8 cellular contexts compared by ENCODE assay signal in genomic region chr13:98829541-98829940, GRCh38.
"Had no signal": no experiment of that assay in that cellular context is flagged by ENCODE, and none has a peak within 500 bp of the region (broad histone marks: within the 10 kb centered on the region; RNA-seq: fewer than 3 reads in every experiment).

No MANE protein-coding gene starts in this region.

- H2AFZ ChIP-seq: GM23248 had no signal

- H3K27ac ChIP-seq: GM23248 had no signal

- H3K4me3 ChIP-seq: GM23248, HAP-1 had no signal

- H3K9ac ChIP-seq: GM23248 had no signal

- H3K36me3 ChIP-seq: HAP-1 had no signal

- FAIRE-seq: HTR-8/SVneo had no signal

- ATAC-seq: HCT116 had no signal

- H3K9me3 ChIP-seq: HAP-1 had no signal

- DNase-seq: GM23248, GOT3, H7, HFFc6, KBM-7 had no signal
